ENCODE assay signal across 27 cellular contexts in the genomic region with DNA sequence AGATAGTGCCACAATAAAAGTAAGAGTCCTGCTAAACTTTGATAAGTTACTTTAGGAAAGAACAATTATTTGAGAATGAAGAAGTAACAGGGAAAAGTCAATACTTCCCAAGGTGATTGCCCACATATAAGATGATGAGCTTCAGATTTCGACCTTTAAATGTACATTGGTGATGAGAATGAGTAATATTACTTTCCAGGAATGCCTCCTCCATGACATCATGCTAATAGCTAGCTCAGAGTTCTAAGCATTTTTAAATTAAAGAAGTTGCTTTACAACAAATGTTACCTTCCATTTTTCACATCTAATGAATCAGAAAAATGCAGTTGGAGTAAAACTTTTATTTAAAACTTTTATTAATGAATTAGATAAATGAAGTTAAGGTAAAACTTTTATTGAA. TPM values are rescaled to one million over a fixed set of nuclear protein-coding genes. Genes with fewer than 3 reads are reported as not detected.
DNase-seq lines count a peak whose midpoint lies in the region; ATAC-seq, FAIRE-seq and TF ChIP-seq lines count a peak whose summit lies in the region.
"Had no signal": no experiment of that assay in that cellular context is flagged by ENCODE, and none has a peak within 500 bp of the region (broad histone marks: within the 10 kb centered on the region; RNA-seq: fewer than 3 reads in every experiment).

No MANE protein-coding gene starts in this region.

- intact Hi-C loops in mammary epithelial cell (cut with micrococcal nuclease): no loop called here
- intact Hi-C loops in breast epithelium (cut with DNase I; ENCODE audit: low total_unique reads): no loop called here

- no peak overlapping the region for H3K27ac Mint-ChIP-seq in astrocyte (ENCODE audit: unreplicated experiment)
- H3K27ac Mint-ChIP-seq: CD8-positive, alpha-beta T cell; H9 had no signal

- H3K27me3 Mint-ChIP-seq in astrocyte (ENCODE audit: low read depth, unreplicated experiment): no peaks in the 10 kb centered on the region

- no peak for TF ChIP-seq POLR2A in breast epithelium (IDR thresholded peaks at IDR 0.05)

- H3K4me3 ChIP-seq in mammary epithelial cell (replicated peaks in 1 of 3; ENCODE audit: insufficient read depth in 1 of 3, low read depth in 2 of 3, low read length in 3 of 3): no peak overlapping the region
- H3K4me3 ChIP-seq in breast epithelium: no peak overlapping the region
- no peak overlapping the region for H3K4me3 ChIP-seq in astrocyte (ENCODE audit: insufficient read depth, low read depth, low read length)
- H3K4me3 ChIP-seq: BLaER1 treated with 17β-estradiol and CSF1 and Interleukin-3, amounts not matched to agents 10 nM and 100 nM; SJSA1 had no signal

- H2AFZ ChIP-seq in mammary epithelial cell (ENCODE audit: low read depth, low read length): no peak overlapping the region
- H2AFZ ChIP-seq in astrocyte (ENCODE audit: low read depth, low read length): no peak overlapping the region

- H3K4me1 ChIP-seq in mammary epithelial cell (ENCODE audit: insufficient read depth, low read length) (no peaks in the 10 kb centered on the region), breast epithelium (no peaks in the 10 kb centered on the region), astrocyte (ENCODE audit: insufficient read depth, low read length) (no peaks in the 10 kb centered on the region)
- H3K4me1 ChIP-seq: BLaER1 treated with 17β-estradiol and CSF1 and Interleukin-3, amounts not matched to agents 10 nM and 100 nM; SJSA1 had no signal

- DNase-seq in mammary epithelial cell (peak; percentile 28), breast epithelium (ENCODE audit: low spot score in 2 of 2) (no peak), astrocyte (ENCODE audit: low read depth) (peak; percentile 31), frontal cortex (ENCODE audit: low spot score in 2 of 2) (no peak), UCSD-AML1 (lab: John Stamatoyannopoulos, UW; ENCODE audit: unreplicated experiment) (no peak), cerebellar cortex (ENCODE audit: low spot score) (no peak), NCI-H1105 treated with DMSO at 0.1 percent for 48 hours (lab: John Stamatoyannopoulos, UW) (no peak)
- DNase-seq: ACHN; CD8-positive, alpha-beta T cell; DND-41; H9; KBM-7; NCI-H1092; NCI-H146; NCI-H2029; NCI-H2171; NCI-H345; NCI-H524; NCI-H774; NK-92 treated with Interleukin-12 subunit alpha and Interleukin-12 subunit beta, amount 100 ng/mL, for 24 hours had no signal

- 0% methylated on average over 1 of the region's 1 CpG for WGBS in mammary epithelial cell (ENCODE audit: low coverage, missing lambda C conversion rate)

- in situ Hi-C loops in mammary epithelial cell (cut with MboI; ENCODE audit: low sequenced_read_pairs in 2 of 2): no loop called here

- H3K9me3 Mint-ChIP-seq in astrocyte (ENCODE audit: unreplicated experiment): no peaks in the 10 kb centered on the region

- no TSS peak for BruUV-seq in mammary epithelial cell (replicated peaks; lab: Mats Ljungman, UMichigan)

- H4K20me1 ChIP-seq in mammary epithelial cell (ENCODE audit: insufficient read depth, low read length) (no peaks in the 10 kb centered on the region), astrocyte (ENCODE audit: insufficient read depth, low read length) (no peaks in the 10 kb centered on the region)
- H4K20me1 ChIP-seq: BLaER1 treated with 17β-estradiol and CSF1 and Interleukin-3, amounts not matched to agents 10 nM and 100 nM had no signal

- dilution Hi-C loops in mammary epithelial cell (cut with HindIII; ENCODE audit: low sequenced_read_pairs): no loop called here

- H3K27me3 ChIP-seq in mammary epithelial cell (ENCODE audit: insufficient read depth, low read length) (no peaks in the 10 kb centered on the region), breast epithelium (no peaks in the 10 kb centered on the region), astrocyte (ENCODE audit: insufficient read depth, low read length) (no peaks in the 10 kb centered on the region)
- H3K27me3 ChIP-seq: BLaER1 treated with 17β-estradiol and CSF1 and Interleukin-3, amounts not matched to agents 10 nM and 100 nM; SJSA1 had no signal

- H3K4me1 Mint-ChIP-seq in astrocyte (ENCODE audit: low read depth, unreplicated experiment): no peaks in the 10 kb centered on the region
- H3K4me1 Mint-ChIP-seq: H9 had no signal

- CTCF ChIA-PET in mammary epithelial cell (lab: Charles Lee; ENCODE audit: low non-redundant PET): interaction anchor here (0.9 kb wide), 1 partner anchor 49 kb away, joined by 10 read pairs; no protein-coding TSS in a partner anchor

- H3K27ac ChIP-seq in mammary epithelial cell (ENCODE audit: insufficient read depth, low read depth, low read length): no peak overlapping the region
- no peak overlapping the region for H3K27ac ChIP-seq in breast epithelium
- no peak overlapping the region for H3K27ac ChIP-seq in astrocyte (ENCODE audit: low read depth, low read length)
- H3K27ac ChIP-seq: 22Rv1; BLaER1 treated with 17β-estradiol and CSF1 and Interleukin-3, amounts not matched to agents 10 nM and 100 nM; SJSA1 had no signal

- TF ChIP-seq CTCF in mammary epithelial cell (conservative IDR thresholded peaks at IDR 0.05 in 1 of 2, IDR thresholded peaks at IDR 0.05 in 1 of 2; ENCODE audit: extremely low read depth in 1 of 2, insufficient read depth in 1 of 2, low read depth in 1 of 2, low read length in 2 of 2) (no peak), breast epithelium (IDR thresholded peaks at IDR 0.05) (no peak), astrocyte (IDR thresholded peaks at IDR 0.05; ENCODE audit: insufficient read depth, low read depth, low read length) (no peak)

- H3K4me2 ChIP-seq in mammary epithelial cell (ENCODE audit: insufficient read depth, low read depth, low read length): no peak overlapping the region
- H3K4me2 ChIP-seq in astrocyte (ENCODE audit: low read length): no peak overlapping the region
- H3K4me2 ChIP-seq: BLaER1 treated with 17β-estradiol and CSF1 and Interleukin-3, amounts not matched to agents 10 nM and 100 nM had no signal

- H3K9me3 ChIP-seq in mammary epithelial cell (replicated peaks; ENCODE audit: insufficient read depth, low read length) (no peaks in the 10 kb centered on the region), breast epithelium (no peaks in the 10 kb centered on the region), astrocyte (ENCODE audit: insufficient read depth, low read depth, low read length) (no peaks in the 10 kb centered on the region)
- H3K9me3 ChIP-seq: SJSA1 had no signal

- H3K36me3 ChIP-seq in mammary epithelial cell (ENCODE audit: insufficient read depth, low read length) (no peaks in the 10 kb centered on the region), breast epithelium (no peaks in the 10 kb centered on the region), astrocyte (ENCODE audit: insufficient read depth, low read length) (no peaks in the 10 kb centered on the region)
- H3K36me3 ChIP-seq: BLaER1 treated with 17β-estradiol and CSF1 and Interleukin-3, amounts not matched to agents 10 nM and 100 nM; SJSA1 had no signal

- no peaks in the 10 kb centered on the region for H3K79me2 ChIP-seq in mammary epithelial cell (ENCODE audit: insufficient read depth, low read length)
- no peaks in the 10 kb centered on the region for H3K79me2 ChIP-seq in astrocyte (ENCODE audit: insufficient read depth, low read length)

- no peak for ATAC-seq in HG03135 (IDR thresholded peaks at IDR 0.05; ENCODE audit: unreplicated experiment)
- ATAC-seq: CD8-positive, alpha-beta T cell; Panc1 had no signal

- no peak for FAIRE-seq in astrocyte (lab: Jason Lieb, UNC)
- FAIRE-seq in frontal cortex (lab: Jason Lieb, UNC): peak; percentile 30
- FAIRE-seq: G401.6, GM12892 had no signal

- H3K36me3 Mint-ChIP-seq in astrocyte (ENCODE audit: low read depth, unreplicated experiment): no peaks in the 10 kb centered on the region
- H3K36me3 Mint-ChIP-seq: CD8-positive, alpha-beta T cell had no signal

- H3K4me3 Mint-ChIP-seq in astrocyte (ENCODE audit: unreplicated experiment): no peak overlapping the region
- H3K4me3 Mint-ChIP-seq: CD8-positive, alpha-beta T cell; H9 had no signal

- H3K9ac ChIP-seq in mammary epithelial cell (ENCODE audit: insufficient read depth, low read length) (no peak overlapping the region), astrocyte (ENCODE audit: low read length) (no peak overlapping the region)
- H3K9ac ChIP-seq: BLaER1 treated with 17β-estradiol and CSF1 and Interleukin-3, amounts not matched to agents 10 nM and 100 nM had no signal

RNA-seq across cellular contexts. Expression of gene OPN5, which starts 22.5 kb away (rescaled TPM):
- not detected for total RNA-seq in mammary epithelial cell
- not detected for polyA plus RNA-seq in mammary epithelial cell
- polyA minus RNA-seq in mammary epithelial cell: not detected
- not detected for total RNA-seq in breast epithelium
- not detected in 2 replicates for total RNA-seq in astrocyte
- total RNA-seq in frontal cortex: not detected
- total RNA-seq: CD8-positive, alpha-beta T cell; H9; SJSA1 had no signal

Comparison
In these comparisons a context has a peak if more than half of its experiments do, and no peak if none do; other contexts are left out.
1. DNase-seq: peak in mammary epithelial cell (single experiment) and astrocyte (single experiment); none in breast epithelium (0 of 2), frontal cortex (0 of 2), UCSD-AML1 (single experiment), cerebellar cortex (single experiment) and NCI-H1105 treated with DMSO at 0.1 percent for 48 hours (single experiment).